In the genomic region with DNA sequence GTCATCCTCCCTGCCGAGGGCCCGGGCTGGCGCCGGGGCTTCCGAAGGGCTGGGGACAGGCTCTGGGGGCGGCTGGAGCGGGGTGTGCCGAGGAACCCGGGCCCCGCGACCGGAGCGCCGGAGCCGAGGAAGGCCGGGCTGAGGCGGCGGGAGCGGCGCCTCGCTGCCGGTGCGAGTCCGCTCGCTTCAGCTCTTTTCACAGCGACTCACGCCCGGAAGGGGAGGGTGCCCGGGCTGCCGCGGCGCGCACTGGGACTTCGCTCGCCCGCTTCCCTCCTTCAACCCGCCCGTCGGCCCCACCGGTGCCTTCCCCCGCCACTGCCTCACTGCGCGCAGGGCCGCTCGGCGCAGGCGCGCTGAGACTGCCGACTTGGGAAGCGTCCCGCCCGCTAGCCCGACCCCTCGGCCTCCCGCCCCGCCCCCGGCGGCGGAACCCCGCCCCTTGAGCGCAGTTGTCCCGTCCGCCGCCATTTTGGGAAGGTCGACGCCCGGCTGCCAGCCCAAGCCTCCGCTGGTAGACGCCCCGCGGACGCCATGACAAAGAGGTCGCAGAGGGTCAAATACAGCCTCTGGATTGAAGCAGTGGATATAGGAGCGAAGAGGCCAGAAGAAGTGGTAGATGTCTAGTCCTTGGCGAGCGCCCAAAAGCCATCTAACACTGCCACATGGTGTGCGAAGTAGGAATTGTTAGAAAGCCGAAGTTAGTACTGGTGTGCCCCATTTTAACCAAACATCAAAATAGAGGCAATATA, we compare ENCODE assay signal across 1 cellular context.
TF ChIP-seq lines count a peak whose summit lies in the region.

A gene with protein sequence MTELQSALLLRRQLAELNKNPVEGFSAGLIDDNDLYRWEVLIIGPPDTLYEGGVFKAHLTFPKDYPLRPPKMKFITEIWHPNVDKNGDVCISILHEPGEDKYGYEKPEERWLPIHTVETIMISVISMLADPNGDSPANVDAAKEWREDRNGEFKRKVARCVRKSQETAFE (minus strand): TSS at position 364 of the 752 bp plus-strand sequence. CDS start 359 bp downstream, at position 5.

TF ChIP-seq in HepG2, 621 proteins besides CTCF, POLR2A, EP300 and RAD21 (continued from another document and continues in another):
- TF ChIP-seq ZNF513 (CRISPR knock-in tag; conservative IDR thresholded peaks at IDR 0.05) (no peak), AGO2 (optimal IDR thresholded peaks at IDR 0.05; ENCODE audit: low read depth, low read length) (peak; percentile 67), SP1 (IDR thresholded peaks at IDR 0.05) (no peak), SP1 (CRISPR knock-in tag; IDR thresholded peaks at IDR 0.05) (0 out of 2 replicates have a peak, but pooled peaks have one; percentile 58), KDM2A (CRISPR knock-in tag; IDR thresholded peaks at IDR 0.05; ENCODE audit: borderline replicate concordance, low read depth) (peak; percentile 96), ZNF576 (CRISPR knock-in tag; IDR thresholded peaks at IDR 0.05) (no peak), TOPORS (CRISPR knock-in tag; IDR thresholded peaks at IDR 0.05) (no peak), CCDC6 (CRISPR knock-in tag; IDR thresholded peaks at IDR 0.05) (peak; percentile 87), CBFB (CRISPR knock-in tag; IDR thresholded peaks at IDR 0.05) (0 out of 2 replicates have a peak, but pooled peaks have one; percentile 23), SRY (CRISPR knock-in tag; IDR thresholded peaks at IDR 0.05) (peak; percentile 57), RXRA (CRISPR knock-in tag; IDR thresholded peaks at IDR 0.05) (peak; percentile 37; the same call in 1 of the 2 replicates), MTA1 (CRISPR knock-in tag; IDR thresholded peaks at IDR 0.05; ENCODE audit: borderline replicate concordance) (0 out of 2 replicates have a peak, but pooled peaks have one; percentile 36), ZZZ3 (CRISPR knock-in tag; IDR thresholded peaks at IDR 0.05; ENCODE audit: borderline replicate concordance) (0 out of 2 replicates have a peak, but pooled peaks have one; percentile 52), FOXA1 (IDR thresholded peaks at IDR 0.05) (no peak), FOXA1 (CRISPR knock-in tag; IDR thresholded peaks at IDR 0.05) (no peak), ZNF292 (CRISPR knock-in tag; IDR thresholded peaks at IDR 0.05; ENCODE audit: borderline replicate concordance, low read depth) (no peak), HOXA3 (CRISPR knock-in tag; IDR thresholded peaks at IDR 0.05) (peak; percentile 96), GABPA (IDR thresholded peaks at IDR 0.05; ENCODE audit: low read depth, low read length) (peak; percentile 53), GABPA (CRISPR knock-in tag; IDR thresholded peaks at IDR 0.05; ENCODE audit: low read depth) (peak; percentile 74), ZGPAT (CRISPR knock-in tag; IDR thresholded peaks at IDR 0.05) (peak; percentile 52), ZNF562 (CRISPR knock-in tag; IDR thresholded peaks at IDR 0.05; ENCODE audit: borderline replicate concordance) (no peak), IKZF4 (CRISPR knock-in tag; IDR thresholded peaks at IDR 0.05; ENCODE audit: borderline replicate concordance, low read depth, not compliant biosample characterization) (peak; percentile 14), RELA (CRISPR knock-in tag; IDR thresholded peaks at IDR 0.05) (no peak), ZFP91 (CRISPR knock-in tag; IDR thresholded peaks at IDR 0.05; ENCODE audit: borderline replicate concordance) (0 out of 2 replicates have a peak, but pooled peaks have one; percentile 5), SSRP1 (CRISPR knock-in tag; IDR thresholded peaks at IDR 0.05) (no peak), SOX13 (IDR thresholded peaks at IDR 0.05) (no peak), SOX13 (CRISPR knock-in tag; conservative IDR thresholded peaks at IDR 0.05 in 1 of 2, IDR thresholded peaks at IDR 0.05 in 1 of 2) (peak in 1 of 2 experiments; percentile 14; a peak in 1 of 4 replicates), ZNF598 (CRISPR knock-in tag; IDR thresholded peaks at IDR 0.05; ENCODE audit: borderline replicate concordance) (no peak), ZNF30 (CRISPR knock-in tag; IDR thresholded peaks at IDR 0.05) (no peak; the same call in 1 of the 2 replicates), HOXA7 (CRISPR knock-in tag; IDR thresholded peaks at IDR 0.05) (no peak), ERF (CRISPR knock-in tag; IDR thresholded peaks at IDR 0.05) (peak; percentile 68), ZNF746 (CRISPR knock-in tag; IDR thresholded peaks at IDR 0.05) (0 out of 2 replicates have a peak, but pooled peaks have one; percentile 16), RFXANK (CRISPR knock-in tag; IDR thresholded peaks at IDR 0.05) (no peak), DNMT3B (CRISPR knock-in tag; conservative IDR thresholded peaks at IDR 0.05) (no peak), CBX1 (IDR thresholded peaks at IDR 0.05; ENCODE audit: low read depth) (peak; percentile 51), FOXK1 (CRISPR knock-in tag; IDR thresholded peaks at IDR 0.05; ENCODE audit: borderline replicate concordance, low read depth) (peak; percentile 44; the same call in 1 of the 2 replicates), HNRNPL (IDR thresholded peaks at IDR 0.05; ENCODE audit: low read depth, low read length) (no peak), ZNF337 (CRISPR knock-in tag; IDR thresholded peaks at IDR 0.05; ENCODE audit: borderline replicate concordance, low read depth) (0 out of 2 replicates have a peak, but pooled peaks have one; percentile 46), ZNF569 (CRISPR knock-in tag; IDR thresholded peaks at IDR 0.05; ENCODE audit: borderline replicate concordance) (no peak), ZNF121 (CRISPR knock-in tag; IDR thresholded peaks at IDR 0.05) (no peak), ZBTB49 (CRISPR knock-in tag; IDR thresholded peaks at IDR 0.05; ENCODE audit: borderline replicate concordance) (no peak), ARNTL (CRISPR knock-in tag; IDR thresholded peaks at IDR 0.05) (no peak), EZH2 (conservative IDR thresholded peaks at IDR 0.05; ENCODE audit: low read depth, low read length) (no peak), MAZ (IDR thresholded peaks at IDR 0.05; ENCODE audit: borderline replicate concordance, low read depth, low read length) (peak; percentile 81; the same call in 1 of the 2 replicates), MAZ (CRISPR knock-in tag; IDR thresholded peaks at IDR 0.05; ENCODE audit: low read depth) (peak; percentile 68), TARDBP (CRISPR knock-in tag; IDR thresholded peaks at IDR 0.05) (no peak)
- TF ChIP-seq, protein P1, sequence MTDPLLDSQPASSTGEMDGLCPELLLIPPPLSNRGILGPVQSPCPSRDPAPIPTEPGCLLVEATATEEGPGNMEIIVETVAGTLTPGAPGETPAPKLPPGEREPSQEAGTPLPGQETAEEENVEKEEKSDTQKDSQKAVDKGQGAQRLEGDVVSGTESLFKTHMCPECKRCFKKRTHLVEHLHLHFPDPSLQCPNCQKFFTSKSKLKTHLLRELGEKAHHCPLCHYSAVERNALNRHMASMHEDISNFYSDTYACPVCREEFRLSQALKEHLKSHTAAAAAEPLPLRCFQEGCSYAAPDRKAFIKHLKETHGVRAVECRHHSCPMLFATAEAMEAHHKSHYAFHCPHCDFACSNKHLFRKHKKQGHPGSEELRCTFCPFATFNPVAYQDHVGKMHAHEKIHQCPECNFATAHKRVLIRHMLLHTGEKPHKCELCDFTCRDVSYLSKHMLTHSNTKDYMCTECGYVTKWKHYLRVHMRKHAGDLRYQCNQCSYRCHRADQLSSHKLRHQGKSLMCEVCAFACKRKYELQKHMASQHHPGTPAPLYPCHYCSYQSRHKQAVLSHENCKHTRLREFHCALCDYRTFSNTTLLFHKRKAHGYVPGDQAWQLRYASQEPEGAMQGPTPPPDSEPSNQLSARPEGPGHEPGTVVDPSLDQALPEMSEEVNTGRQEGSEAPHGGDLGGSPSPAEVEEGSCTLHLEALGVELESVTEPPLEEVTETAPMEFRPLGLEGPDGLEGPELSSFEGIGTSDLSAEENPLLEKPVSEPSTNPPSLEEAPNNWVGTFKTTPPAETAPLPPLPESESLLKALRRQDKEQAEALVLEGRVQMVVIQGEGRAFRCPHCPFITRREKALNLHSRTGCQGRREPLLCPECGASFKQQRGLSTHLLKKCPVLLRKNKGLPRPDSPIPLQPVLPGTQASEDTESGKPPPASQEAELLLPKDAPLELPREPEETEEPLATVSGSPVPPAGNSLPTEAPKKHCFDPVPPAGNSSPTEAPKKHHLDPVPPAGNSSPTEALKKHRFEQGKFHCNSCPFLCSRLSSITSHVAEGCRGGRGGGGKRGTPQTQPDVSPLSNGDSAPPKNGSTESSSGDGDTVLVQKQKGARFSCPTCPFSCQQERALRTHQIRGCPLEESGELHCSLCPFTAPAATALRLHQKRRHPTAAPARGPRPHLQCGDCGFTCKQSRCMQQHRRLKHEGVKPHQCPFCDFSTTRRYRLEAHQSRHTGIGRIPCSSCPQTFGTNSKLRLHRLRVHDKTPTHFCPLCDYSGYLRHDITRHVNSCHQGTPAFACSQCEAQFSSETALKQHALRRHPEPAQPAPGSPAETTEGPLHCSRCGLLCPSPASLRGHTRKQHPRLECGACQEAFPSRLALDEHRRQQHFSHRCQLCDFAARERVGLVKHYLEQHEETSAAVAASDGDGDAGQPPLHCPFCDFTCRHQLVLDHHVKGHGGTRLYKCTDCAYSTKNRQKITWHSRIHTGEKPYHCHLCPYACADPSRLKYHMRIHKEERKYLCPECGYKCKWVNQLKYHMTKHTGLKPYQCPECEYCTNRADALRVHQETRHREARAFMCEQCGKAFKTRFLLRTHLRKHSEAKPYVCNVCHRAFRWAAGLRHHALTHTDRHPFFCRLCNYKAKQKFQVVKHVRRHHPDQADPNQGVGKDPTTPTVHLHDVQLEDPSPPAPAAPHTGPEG (CRISPR knock-in tag; IDR thresholded peaks at IDR 0.05): 0 out of 2 replicates have a peak, but pooled peaks have one; percentile 66
- TF ChIP-seq, protein P2, sequence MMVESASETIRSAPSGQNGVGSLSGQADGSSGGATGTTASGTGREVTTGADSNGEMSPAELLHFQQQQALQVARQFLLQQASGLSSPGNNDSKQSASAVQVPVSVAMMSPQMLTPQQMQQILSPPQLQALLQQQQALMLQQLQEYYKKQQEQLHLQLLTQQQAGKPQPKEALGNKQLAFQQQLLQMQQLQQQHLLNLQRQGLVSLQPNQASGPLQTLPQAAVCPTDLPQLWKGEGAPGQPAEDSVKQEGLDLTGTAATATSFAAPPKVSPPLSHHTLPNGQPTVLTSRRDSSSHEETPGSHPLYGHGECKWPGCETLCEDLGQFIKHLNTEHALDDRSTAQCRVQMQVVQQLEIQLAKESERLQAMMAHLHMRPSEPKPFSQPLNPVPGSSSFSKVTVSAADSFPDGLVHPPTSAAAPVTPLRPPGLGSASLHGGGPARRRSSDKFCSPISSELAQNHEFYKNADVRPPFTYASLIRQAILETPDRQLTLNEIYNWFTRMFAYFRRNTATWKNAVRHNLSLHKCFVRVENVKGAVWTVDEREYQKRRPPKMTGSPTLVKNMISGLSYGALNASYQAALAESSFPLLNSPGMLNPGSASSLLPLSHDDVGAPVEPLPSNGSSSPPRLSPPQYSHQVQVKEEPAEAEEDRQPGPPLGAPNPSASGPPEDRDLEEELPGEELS (CRISPR knock-in tag; IDR thresholded peaks at IDR 0.05): 0 out of 2 replicates have a peak, but pooled peaks have one; percentile 7
